Comparison of ENCODE assay signal across 13 cellular contexts in the genomic region with DNA sequence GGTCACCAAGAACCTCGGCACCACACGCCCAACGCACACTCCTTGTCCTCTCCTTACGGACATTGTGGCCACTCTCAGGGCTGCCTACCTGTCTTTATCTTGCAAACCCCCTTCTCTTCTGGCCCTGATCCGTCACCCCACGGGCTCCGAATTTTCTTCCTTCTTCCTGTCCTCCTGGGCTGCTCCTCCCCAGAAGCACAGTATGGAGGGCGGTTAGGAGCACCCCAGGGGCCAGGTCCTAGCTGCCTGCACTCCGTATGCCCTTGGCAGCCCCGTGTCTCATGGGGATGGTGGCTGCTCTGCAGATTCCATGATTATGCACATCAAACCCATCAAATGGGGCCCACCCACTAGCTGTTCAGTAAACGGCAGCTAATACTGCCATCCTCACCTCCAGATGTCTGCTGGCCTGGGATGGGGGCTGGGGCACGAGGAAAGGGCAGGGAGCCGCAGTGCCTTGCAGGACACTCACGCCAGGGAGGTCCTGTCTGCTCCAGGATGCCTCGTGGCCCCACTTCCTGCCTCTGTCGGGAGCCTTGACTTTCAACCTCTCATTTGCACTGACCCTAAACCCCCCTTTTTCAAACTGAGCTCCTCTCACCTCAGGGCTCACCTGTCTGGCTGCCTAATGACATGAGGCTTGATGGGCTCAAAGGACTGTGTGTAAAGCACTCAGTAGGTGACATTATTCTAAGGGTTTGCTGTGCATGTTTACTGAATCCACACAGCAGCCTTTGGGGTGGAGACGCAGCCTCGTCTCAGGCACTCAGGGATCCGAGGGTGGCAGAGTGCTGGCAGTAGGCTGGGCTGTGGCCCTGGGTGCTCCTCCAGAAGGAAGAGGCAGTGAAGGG. TPM values are rescaled to one million over a fixed set of nuclear protein-coding genes. Genes with fewer than 3 reads are reported as not detected.
"Had no signal": no experiment of that assay in that cellular context is flagged by ENCODE, and none has a peak within 500 bp of the region (broad histone marks: within the 10 kb centered on the region; RNA-seq: fewer than 3 reads in every experiment).

No MANE protein-coding gene starts in this region.

- H3K36me3 ChIP-seq: adrenal gland, cardiac muscle cell, gastrocnemius medialis, left ventricle myocardium inferior, SJCRH30, thyroid gland had no signal

- ATAC-seq: gastrocnemius medialis had no signal

- H3K4me1 ChIP-seq: adrenal gland, gastrocnemius medialis, left ventricle myocardium inferior, SJCRH30, thyroid gland had no signal

- H3K27ac ChIP-seq: adrenal gland, cardiac muscle cell, gastrocnemius medialis, left ventricle myocardium inferior, SJCRH30, thyroid gland had no signal

- H3K9me3 ChIP-seq: adrenal gland, thyroid gland had no signal

- H3K4me3 ChIP-seq: adrenal gland, cardiac muscle cell, gastrocnemius medialis, left ventricle myocardium inferior, SJCRH30, thyroid gland had no signal

- H3K4me1 Mint-ChIP-seq: activated B cell treated with CpG ODN at 0.5 μM for 24 hours, nephron had no signal

- H3K4me3 Mint-ChIP-seq: activated B cell treated with CpG ODN at 0.5 μM for 24 hours, nephron had no signal

- H3K27me3 ChIP-seq: cardiac muscle cell, thyroid gland had no signal

- DNase-seq: activated B cell treated with CpG ODN at 0.5 μM for 24 hours; activated gamma-delta T cell; adrenal gland; erythroblast; gastrocnemius medialis; left ventricle myocardium inferior; mesenchymal stem cell; SJCRH30; stimulated activated CD4-positive, alpha-beta T cell treated with anti-CD3 and anti-CD28 coated beads, Interleukin-12 subunit alpha, Interleukin-12 subunit beta, amount 100 ng/mL, for 4 hours; stimulated activated CD4-positive, alpha-beta T cell treated with anti-CD3 and anti-CD28 coated beads, Interleukin-2, amount 100 ng/mL, for 24 hours; thyroid gland had no signal

RNA-seq across cellular contexts. Expression of gene TTC34, which starts 4.4 kb away (rescaled TPM):
- total RNA-seq: cardiac muscle cell, gastrocnemius medialis had no signal
- polyA plus RNA-seq: cardiac muscle cell had no signal
